ENCODE assay signal across 10 cellular contexts in genomic region chr12:26196424-26196722, GRCh38. TPM values are rescaled to one million over a fixed set of nuclear protein-coding genes. Genes with fewer than 3 reads are reported as not detected.
DNase-seq lines count a peak whose midpoint lies in the region; ATAC-seq and TF ChIP-seq lines count a peak whose summit lies in the region.
"Had no signal": no experiment of that assay in that cellular context is flagged by ENCODE, and none has a peak within 500 bp of the region (broad histone marks: within the 10 kb centered on the region; RNA-seq: fewer than 3 reads in every experiment).

No MANE protein-coding gene starts in this region.

- peaks cover 35% of the 10 kb centered on the region for H3K27me3 Mint-ChIP-seq in type B pancreatic cell

- POLR2A ChIA-PET in HEK293T (lab: Yijun Ruan, JAX) = no interaction called here

- H3K9me3 ChIP-seq in endocrine pancreas (ENCODE audit: control insufficient read depth, low read length) (no peaks in the 10 kb centered on the region), mucosa of rectum (ENCODE audit: control insufficient read depth in 2 of 2, low read length in 2 of 2) (no peaks in the 10 kb centered on the region)

- TF ChIP-seq CTCF in type B pancreatic cell (conservative IDR thresholded peaks at IDR 0.05) = no peak

- no peaks in the 10 kb centered on the region for H3K36me3 Mint-ChIP-seq in type B pancreatic cell

- DNase-seq in NCI-H82 (lab: John Stamatoyannopoulos, UW) (peak; percentile 40), NCI-H82 treated with DMSO at 0.1 percent for 48 hours (lab: John Stamatoyannopoulos, UW; ENCODE audit: unreplicated experiment) (no peak), type B pancreatic cell (ENCODE audit: extremely low spot score, unreplicated experiment) (no peak), HEK293T (ENCODE audit: extremely low spot score) (no peak), hippocampal formation (lab: John Stamatoyannopoulos, UW) (no peak), left colon (no peak)

- H3K27ac ChIP-seq in mucosa of rectum (ENCODE audit: low read depth in 2 of 2, low read length in 2 of 2) = peak overlapping the region; percentile 69 to 71

- H3K9ac ChIP-seq in endocrine pancreas (ENCODE audit: control insufficient read depth, insufficient read depth, low read length) (no peak overlapping the region), mucosa of rectum (ENCODE audit: low read depth in 1 of 2, low read length in 2 of 2) (peak overlapping the region in 1 of 2 donors; percentile 69)

- H3K4me3 ChIP-seq in endocrine pancreas (ENCODE audit: control insufficient read depth, insufficient read depth, low read length) = peak overlapping the region; percentile 20
- H3K4me3 ChIP-seq in mucosa of rectum (ENCODE audit: low read length in 2 of 2) = peak overlapping the region; percentile 71 to 88

- no peaks in the 10 kb centered on the region for H3K27me3 ChIP-seq in endocrine pancreas (ENCODE audit: control insufficient read depth, insufficient read depth, low read length)
- no peaks in the 10 kb centered on the region for H3K27me3 ChIP-seq in mucosa of rectum (ENCODE audit: control insufficient read depth in 2 of 2, insufficient read depth in 2 of 2, low read length in 2 of 2)

- peak overlapping the region; percentile 86 for H3K27ac Mint-ChIP-seq in type B pancreatic cell
- H3K27ac Mint-ChIP-seq: activated T-cell treated with anti-CD3 and anti-CD28 coated beads, Interleukin-2, amount 50 U/mL, for 24 hours had no signal

- ATAC-seq in left colon = no peak

- H3K4me1 ChIP-seq in endocrine pancreas (ENCODE audit: control insufficient read depth, insufficient read depth, low read length) = peaks cover 4% of the 10 kb centered on the region
- H3K4me1 ChIP-seq in mucosa of rectum (ENCODE audit: control insufficient read depth in 2 of 2, insufficient read depth in 2 of 2, low read length in 2 of 2) = peaks cover 0 to 5% of the 10 kb centered on the region in 2 donors

- H3K4me1 Mint-ChIP-seq in type B pancreatic cell (ENCODE audit: unreplicated experiment) = peaks cover 4% of the 10 kb centered on the region

- peak overlapping the region; percentile 96 for H3K4me3 Mint-ChIP-seq in type B pancreatic cell

- H3K36me3 ChIP-seq in endocrine pancreas (ENCODE audit: control insufficient read depth, insufficient read depth, low read length) (no peaks in the 10 kb centered on the region), mucosa of rectum (ENCODE audit: control insufficient read depth in 2 of 2, insufficient read depth in 2 of 2, low read length in 2 of 2) (no peaks in the 10 kb centered on the region)

- CTCF ChIA-PET in HEK293T (lab: Yijun Ruan, JAX) = no interaction called here

- H3K9me3 Mint-ChIP-seq in type B pancreatic cell = no peaks in the 10 kb centered on the region
- H3K9me3 Mint-ChIP-seq: activated T-cell treated with anti-CD3 and anti-CD28 coated beads, Interleukin-2, amount 50 U/mL, for 24 hours had no signal

- intact Hi-C loops in left colon (cut with DNase I, micrococcal nuclease) = loop anchor here in 1 of 2 donors (10.0 kb wide), 1 partner anchor 72 kb away; the partner anchor contains the start of gene BHLHE41

TF ChIP-seq in HEK293T, 16 proteins besides CTCF, POLR2A, EP300 and RAD21:
- TF ChIP-seq ZNF384 (IDR thresholded peaks at IDR 0.05) (no peak), LEF1 (IDR thresholded peaks at IDR 0.05; ENCODE audit: borderline replicate concordance) (no peak), ARNT (IDR thresholded peaks at IDR 0.05) (no peak), FOXM1 (IDR thresholded peaks at IDR 0.05; ENCODE audit: borderline replicate concordance) (no peak), TARDBP (IDR thresholded peaks at IDR 0.05) (no peak), CTBP1 (IDR thresholded peaks at IDR 0.05; ENCODE audit: borderline replicate concordance) (no peak), ELF4 (IDR thresholded peaks at IDR 0.05) (no peak), HDGF (IDR thresholded peaks at IDR 0.05; ENCODE audit: borderline replicate concordance) (no peak), SP1 (IDR thresholded peaks at IDR 0.05) (no peak), SUZ12 (IDR thresholded peaks at IDR 0.05) (no peak), NFRKB (IDR thresholded peaks at IDR 0.05) (no peak), FOXA1 (IDR thresholded peaks at IDR 0.05) (no peak), FOXK2 (IDR thresholded peaks at IDR 0.05) (no peak), BHLHE40 (IDR thresholded peaks at IDR 0.05; ENCODE audit: borderline replicate concordance) (no peak)

RNA-seq across cellular contexts. Expression of gene SSPN, which starts 1.0 kb away (rescaled TPM):
- total RNA-seq in type B pancreatic cell (ENCODE audit: low replicate concordance) (2.9 and 11.3 TPM in 2 replicates), left colon (10 to 100 TPM; 12.8 to 20.6 TPM)
- total RNA-seq: OCI-LY7 had no signal
